11 cellular contexts compared by ENCODE assay signal in the genomic region with DNA sequence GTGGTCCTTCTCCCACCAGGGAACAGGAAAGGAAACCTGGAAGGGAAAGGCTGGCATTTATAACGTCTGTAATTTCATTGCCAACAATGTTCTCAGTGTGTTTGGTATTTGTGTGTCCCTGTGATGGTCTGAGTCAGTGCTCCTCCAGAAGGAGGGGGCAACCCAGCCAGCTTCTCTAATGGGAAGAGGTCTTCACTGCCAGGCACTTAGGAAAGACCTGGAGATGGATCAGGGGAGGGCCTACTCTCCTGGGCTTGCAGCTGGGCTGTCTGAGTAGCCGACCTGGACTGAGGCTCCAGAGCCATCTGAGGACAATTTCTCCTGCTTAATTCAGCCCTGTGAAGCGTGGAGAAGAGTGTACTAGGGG. TPM values are rescaled to one million over a fixed set of nuclear protein-coding genes. Genes with fewer than 3 reads are reported as not detected.
DNase-seq lines count a peak whose midpoint lies in the region; ATAC-seq, FAIRE-seq and TF ChIP-seq lines count a peak whose summit lies in the region.
"Had no signal": no experiment of that assay in that cellular context is flagged by ENCODE, and none has a peak within 500 bp of the region (broad histone marks: within the 10 kb centered on the region; RNA-seq: fewer than 3 reads in every experiment).

No MANE protein-coding gene starts in this region.

- H4K20me1 ChIP-seq in IMR-90 (ENCODE audit: insufficient read depth, low read length), result no peaks in the 10 kb centered on the region

- no CpG with 5 or more reads among the region's 3 CpGs for WGBS in IMR-90 (ENCODE audit: extremely low coverage in 2 of 2, insufficient read length in 1 of 2), 2 experiments

- no peak overlapping the region for H3K18ac ChIP-seq in IMR-90 (ENCODE audit: low read depth, low read length)

- CTCF ChIA-PET in IMR-90 (lab: Yijun Ruan, JAX), result no interaction called here

- in situ Hi-C loops in IMR-90 (cut with MboI; ENCODE audit: low sequenced_read_pairs), result loop anchor here (5.0 kb wide), 1 partner anchor 104 kb away; no protein-coding TSS in a partner anchor

- no peak for TF ChIP-seq CTCF in IMR-90 (conservative IDR thresholded peaks at IDR 0.05; ENCODE audit: low read depth, low read length)
- no peak for TF ChIP-seq CTCF in bronchial epithelial cell (IDR thresholded peaks at IDR 0.05; ENCODE audit: insufficient read depth, low read length, severe bottlenecking)
- TF ChIP-seq CTCF in thoracic aorta (IDR thresholded peaks at IDR 0.05), result no peak

- H3K23ac ChIP-seq in IMR-90 (ENCODE audit: low read depth, low read length), result no peak overlapping the region

- H3K36me3 ChIP-seq in IMR-90 (ENCODE audit: control insufficient read depth, insufficient read depth, low read length) (no peaks in the 10 kb centered on the region), bronchial epithelial cell (ENCODE audit: control insufficient read depth, insufficient read depth, low read length) (no peaks in the 10 kb centered on the region), thoracic aorta (no peaks in the 10 kb centered on the region)

- peak overlapping the region; percentile 48 for H2AK9ac ChIP-seq in IMR-90 (replicated peaks; ENCODE audit: low read depth, low read length, poor library complexity)

- no peak overlapping the region for H3K14ac ChIP-seq in IMR-90 (replicated peaks; ENCODE audit: low read depth, low read length)

- POLR2A ChIA-PET in IMR-90 (lab: Charles Lee; ENCODE audit: unreplicated experiment), result no interaction called here

- BruUV-seq in IMR-90 (replicated peaks; lab: Mats Ljungman, UMichigan), result no TSS peak

- TF ChIP-seq POLR2A in IMR-90 (IDR thresholded peaks at IDR 0.05; ENCODE audit: low read depth, low read length), result no peak

- no peak overlapping the region for H2BK120ac ChIP-seq in IMR-90 (ENCODE audit: low read depth, low read length)

- H3K9me1 ChIP-seq in IMR-90 (ENCODE audit: insufficient read depth, low read length), result no peaks in the 10 kb centered on the region

- H3K4me1 ChIP-seq in IMR-90 (ENCODE audit: control insufficient read depth, insufficient read depth, low read length) (peaks cover 7% of the 10 kb centered on the region), thoracic aorta (ENCODE audit: control insufficient read depth in 1 of 2, low read depth in 2 of 2) (peaks cover 11 to 26% of the 10 kb centered on the region in 2 donors)

- H3K4ac ChIP-seq in IMR-90 (ENCODE audit: low read depth, low read length), result no peak overlapping the region

- DNase-seq in IMR-90 (peak; percentile 78), bronchial epithelial cell (ENCODE audit: low read depth) (peak; percentile 8), thoracic aorta (ENCODE audit: low spot score) (peak; percentile 58), cerebellum (ENCODE audit: low spot score) (no peak), DMS 273 treated with DMSO at 0.1 percent for 48 hours (lab: John Stamatoyannopoulos, UW) (no peak), activated gamma-delta T cell treated with Interleukin-2 at 50 U/mL for 16 hours (no peak)
- DNase-seq: activated CD4-positive, alpha-beta T cell treated with anti-CD3 and anti-CD28 coated beads for 4 hours; foreskin melanocyte had no signal

- no peaks in the 10 kb centered on the region for H3K79me1 ChIP-seq in IMR-90 (ENCODE audit: low read depth in 1 of 2, low read length in 2 of 2)

- H3K27ac ChIP-seq in IMR-90 (ENCODE audit: insufficient read depth, low read length), result no peak overlapping the region
- peak overlapping the region; percentile 42 for H3K27ac ChIP-seq in layer of hippocampus (ENCODE audit: low read depth, low read length)
- peak overlapping the region; percentile 78 to 90 for H3K27ac ChIP-seq in thoracic aorta

- no peak overlapping the region for H4K91ac ChIP-seq in IMR-90 (ENCODE audit: insufficient read depth, low read depth, low read length)

- no peak overlapping the region for H3K56ac ChIP-seq in IMR-90 (ENCODE audit: extremely low read depth, insufficient read depth, low read length)

- H3K4me3 ChIP-seq in IMR-90 (ENCODE audit: insufficient read depth, low read depth, low read length), result no peak overlapping the region
- no peak overlapping the region for H3K4me3 ChIP-seq in bronchial epithelial cell (ENCODE audit: low read depth, low read length)
- H3K4me3 ChIP-seq in thoracic aorta, result no peak overlapping the region

- peak; percentile 80 for ATAC-seq in IMR-90 (ENCODE audit: low read depth)
- ATAC-seq in thoracic aorta (ENCODE audit: insufficient number of reproducible peaks, low FRiP score, low read depth), result peak; percentile 86
- ATAC-seq in GM18520 (IDR thresholded peaks at IDR 0.05; ENCODE audit: unreplicated experiment), result no peak

- dilution Hi-C loops in IMR-90 (cut with HindIII; ENCODE audit: low sequenced_read_pairs, unreplicated experiment), result no loop called here

- intact Hi-C loops in IMR-90 (cut with micrococcal nuclease), result no loop called here

- no peak overlapping the region for H2BK20ac ChIP-seq in IMR-90 (ENCODE audit: low read depth, low read length)

- H3K9me3 ChIP-seq in IMR-90 (ENCODE audit: control insufficient read depth, insufficient read depth, low read length), result no peaks in the 10 kb centered on the region
- no peaks in the 10 kb centered on the region for H3K9me3 ChIP-seq in thoracic aorta

- no peak for TF ChIP-seq RAD21 in IMR-90 (IDR thresholded peaks at IDR 0.05; ENCODE audit: low read length)

- no peak overlapping the region for H3K4me2 ChIP-seq in IMR-90 (ENCODE audit: low read depth, low read length)

- no peak overlapping the region for H2BK15ac ChIP-seq in IMR-90 (ENCODE audit: low read depth, low read length)

- no peak overlapping the region for H4K8ac ChIP-seq in IMR-90 (ENCODE audit: low read depth in 2 of 2, low read length in 2 of 2)

- peaks cover 17% of the 10 kb centered on the region for H3K27me3 ChIP-seq in IMR-90 (ENCODE audit: control insufficient read depth, insufficient read depth, low read length)
- peaks cover 3% of the 10 kb centered on the region for H3K27me3 ChIP-seq in bronchial epithelial cell (ENCODE audit: control insufficient read depth, insufficient read depth, low read length)
- H3K27me3 ChIP-seq in layer of hippocampus (ENCODE audit: control insufficient read depth, insufficient read depth, low read length), result peaks cover 2% of the 10 kb centered on the region
- H3K27me3 ChIP-seq in thoracic aorta (replicated peaks; ENCODE audit: insufficient read depth), result no peaks in the 10 kb centered on the region

- peak overlapping the region; percentile 78 for H2AFZ ChIP-seq in IMR-90 (replicated peaks; ENCODE audit: low read length, poor library complexity)

- H2BK5ac ChIP-seq in IMR-90 (ENCODE audit: low read depth, low read length, poor library complexity, severe bottlenecking), result no peak overlapping the region

- H3K9ac ChIP-seq in IMR-90 (ENCODE audit: low read depth, low read length), result no peak overlapping the region

- H2AK5ac ChIP-seq in IMR-90 (ENCODE audit: low read depth, low read length), result no peak overlapping the region

- H4K5ac ChIP-seq in IMR-90 (ENCODE audit: low read depth, low read length), result no peak overlapping the region

- no peak for FAIRE-seq in bronchial epithelial cell (lab: Jason Lieb, UNC)
- FAIRE-seq: G401.6 had no signal

TF ChIP-seq in IMR-90, 13 proteins besides CTCF, POLR2A, EP300 and RAD21:
- TF ChIP-seq, protein P1, sequence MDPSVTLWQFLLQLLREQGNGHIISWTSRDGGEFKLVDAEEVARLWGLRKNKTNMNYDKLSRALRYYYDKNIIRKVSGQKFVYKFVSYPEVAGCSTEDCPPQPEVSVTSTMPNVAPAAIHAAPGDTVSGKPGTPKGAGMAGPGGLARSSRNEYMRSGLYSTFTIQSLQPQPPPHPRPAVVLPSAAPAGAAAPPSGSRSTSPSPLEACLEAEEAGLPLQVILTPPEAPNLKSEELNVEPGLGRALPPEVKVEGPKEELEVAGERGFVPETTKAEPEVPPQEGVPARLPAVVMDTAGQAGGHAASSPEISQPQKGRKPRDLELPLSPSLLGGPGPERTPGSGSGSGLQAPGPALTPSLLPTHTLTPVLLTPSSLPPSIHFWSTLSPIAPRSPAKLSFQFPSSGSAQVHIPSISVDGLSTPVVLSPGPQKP (IDR thresholded peaks at IDR 0.05; ENCODE audit: borderline replicate concordance, low read depth, low read length), result no peak
- peak; percentile 76; the same call in 1 of the 2 replicates for TF ChIP-seq MAZ (IDR thresholded peaks at IDR 0.05; ENCODE audit: borderline replicate concordance, low read depth, low read length)
TF ChIP-seq in IMR-90: peak in this region for 1.

RNA-seq across cellular contexts. Expression of gene ERH, which starts 42.2 kb away (rescaled TPM):
- total RNA-seq in IMR-90 (2012; rRNA removed), result 64.2 and 189 TPM in 2 replicates
- 128 and 150 TPM in 2 replicates for polyA plus RNA-seq in IMR-90 (2012; rRNA removed)
- 69.6 and 77.4 TPM in 2 replicates for polyA plus RNA-seq in IMR-90 (2012; cell fraction: cytosol; rRNA removed)
- 10.6 and 38.1 TPM in 2 replicates for polyA plus RNA-seq in IMR-90 (2012; cell fraction: nucleus; rRNA removed; ENCODE audit: low replicate concordance)
- 91.6 and 242 TPM in 2 replicates for total RNA-seq in bronchial epithelial cell
- 10 to 100 TPM; 55.5 to 55.9 TPM for total RNA-seq in thoracic aorta
- total RNA-seq in cerebellum, result 127 TPM

RNA-seq across cellular contexts. Expression of gene SLC39A9, which starts 42.6 kb away (rescaled TPM):
- total RNA-seq in IMR-90 (2012; rRNA removed) (137 and 168 TPM in 2 replicates), bronchial epithelial cell (112 and 140 TPM in 2 replicates), thoracic aorta (10 to 100 TPM; 44.3 to 58.8 TPM), cerebellum (72.8 TPM)
- 33.1 and 41.4 TPM in 2 replicates for polyA plus RNA-seq in IMR-90 (2012; rRNA removed)
- polyA plus RNA-seq in IMR-90 (2012; cell fraction: cytosol; rRNA removed), result 19.5 and 28.5 TPM in 2 replicates
- polyA plus RNA-seq in IMR-90 (2012; cell fraction: nucleus; rRNA removed; ENCODE audit: low replicate concordance), result 16.3 and 29.5 TPM in 2 replicates

Comparison
In these comparisons a context has a peak if more than half of its experiments do, and no peak if none do; other contexts are left out.
1. DNase-seq: peak in IMR-90 (single experiment), bronchial epithelial cell (single experiment) and thoracic aorta (single experiment); none in cerebellum (single experiment), DMS 273 treated with DMSO at 0.1 percent for 48 hours (single experiment) and activated gamma-delta T cell treated with Interleukin-2 at 50 U/mL for 16 hours (single experiment).